In the genomic region with DNA sequence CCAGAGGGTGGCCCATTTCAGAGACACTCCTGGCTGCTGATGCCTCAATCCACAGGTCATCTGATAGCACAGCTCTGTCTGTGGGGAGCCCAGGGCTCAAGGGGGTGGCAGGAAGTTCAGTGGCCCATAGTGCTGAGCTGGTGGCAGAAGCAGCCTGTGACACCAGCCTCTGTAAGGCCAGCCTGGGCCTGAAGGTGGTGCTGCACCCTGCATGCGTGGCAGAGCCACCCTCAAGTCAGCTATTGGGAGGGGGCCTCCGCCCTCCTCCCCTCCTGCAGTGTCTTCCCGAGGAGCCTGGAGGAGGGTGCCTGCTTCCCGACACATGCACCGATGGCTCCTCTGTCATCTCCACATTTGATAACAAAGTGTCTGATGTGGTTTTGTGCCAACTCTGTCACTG, we compare ENCODE assay signal across 1 cellular context.
TF ChIP-seq lines count a peak whose summit lies in the region.

No MANE protein-coding gene starts in this region.

TF ChIP-seq in liver, 16 proteins besides CTCF, POLR2A, EP300 and RAD21 (continued from another document):
- TF ChIP-seq, protein P1, sequence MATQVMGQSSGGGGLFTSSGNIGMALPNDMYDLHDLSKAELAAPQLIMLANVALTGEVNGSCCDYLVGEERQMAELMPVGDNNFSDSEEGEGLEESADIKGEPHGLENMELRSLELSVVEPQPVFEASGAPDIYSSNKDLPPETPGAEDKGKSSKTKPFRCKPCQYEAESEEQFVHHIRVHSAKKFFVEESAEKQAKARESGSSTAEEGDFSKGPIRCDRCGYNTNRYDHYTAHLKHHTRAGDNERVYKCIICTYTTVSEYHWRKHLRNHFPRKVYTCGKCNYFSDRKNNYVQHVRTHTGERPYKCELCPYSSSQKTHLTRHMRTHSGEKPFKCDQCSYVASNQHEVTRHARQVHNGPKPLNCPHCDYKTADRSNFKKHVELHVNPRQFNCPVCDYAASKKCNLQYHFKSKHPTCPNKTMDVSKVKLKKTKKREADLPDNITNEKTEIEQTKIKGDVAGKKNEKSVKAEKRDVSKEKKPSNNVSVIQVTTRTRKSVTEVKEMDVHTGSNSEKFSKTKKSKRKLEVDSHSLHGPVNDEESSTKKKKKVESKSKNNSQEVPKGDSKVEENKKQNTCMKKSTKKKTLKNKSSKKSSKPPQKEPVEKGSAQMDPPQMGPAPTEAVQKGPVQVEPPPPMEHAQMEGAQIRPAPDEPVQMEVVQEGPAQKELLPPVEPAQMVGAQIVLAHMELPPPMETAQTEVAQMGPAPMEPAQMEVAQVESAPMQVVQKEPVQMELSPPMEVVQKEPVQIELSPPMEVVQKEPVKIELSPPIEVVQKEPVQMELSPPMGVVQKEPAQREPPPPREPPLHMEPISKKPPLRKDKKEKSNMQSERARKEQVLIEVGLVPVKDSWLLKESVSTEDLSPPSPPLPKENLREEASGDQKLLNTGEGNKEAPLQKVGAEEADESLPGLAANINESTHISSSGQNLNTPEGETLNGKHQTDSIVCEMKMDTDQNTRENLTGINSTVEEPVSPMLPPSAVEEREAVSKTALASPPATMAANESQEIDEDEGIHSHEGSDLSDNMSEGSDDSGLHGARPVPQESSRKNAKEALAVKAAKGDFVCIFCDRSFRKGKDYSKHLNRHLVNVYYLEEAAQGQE (IDR thresholded peaks at IDR 0.05): no peak
- TF ChIP-seq RXRA (IDR thresholded peaks at IDR 0.05) (no peak), HNF4A (conservative IDR thresholded peaks at IDR 0.05) (no peak), GABPA (IDR thresholded peaks at IDR 0.05 in 1 of 2, conservative IDR thresholded peaks at IDR 0.05 in 1 of 2) (no peak), NR2F2 (IDR thresholded peaks at IDR 0.05) (no peak), FOXA2 (IDR thresholded peaks at IDR 0.05) (no peak), SP1 (IDR thresholded peaks at IDR 0.05) (no peak), HNF4G (IDR thresholded peaks at IDR 0.05) (no peak), JUND (IDR thresholded peaks at IDR 0.05) (no peak)
